In the genomic region with DNA sequence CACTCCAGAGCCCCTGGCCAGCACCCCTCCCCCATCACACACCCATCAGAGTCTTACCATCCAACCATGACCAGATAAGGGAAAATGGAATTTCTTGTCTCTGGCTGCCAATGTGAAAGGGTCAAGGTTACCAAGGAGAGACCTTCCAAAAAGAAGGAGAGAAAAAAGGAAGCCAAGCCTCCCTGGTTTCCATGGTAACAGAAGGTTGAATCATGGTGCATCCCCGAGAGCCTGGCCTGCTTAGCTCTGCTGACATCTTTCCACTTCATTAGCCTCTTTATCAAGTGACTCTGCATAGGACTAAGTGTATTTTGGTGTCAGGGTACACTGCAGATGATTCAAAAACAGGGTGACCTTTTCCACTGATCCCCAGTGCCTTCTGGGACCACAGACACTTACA, we compare ENCODE assay signal across 18 cellular contexts.
"Had no signal": no experiment of that assay in that cellular context is flagged by ENCODE, and none has a peak within 500 bp of the region (broad histone marks: within the 10 kb centered on the region; RNA-seq: fewer than 3 reads in every experiment).

No MANE protein-coding gene starts in this region.

- H3K4me1 ChIP-seq: colonic mucosa, gastrocnemius medialis had no signal

- H3K9me3 ChIP-seq: colonic mucosa had no signal

- ATAC-seq: activated CD8-positive, alpha-beta T cell treated with anti-CD3 and anti-CD28 coated beads, Interleukin-2, amount 10 ng/mL, durations not matched to agents 7 days and 5 days; gastrocnemius medialis; left ventricle myocardium superior had no signal

- H3K4me3 ChIP-seq: colonic mucosa, gastrocnemius medialis had no signal

- H3K27ac ChIP-seq: brain microvascular endothelial cell, colonic mucosa, gastrocnemius medialis had no signal

- DNase-seq: activated CD4-positive, alpha-beta T cell treated with anti-CD3 and anti-CD28 coated beads, Interleukin-2, amount 10 ng/mL, durations not matched to agents 7 days and 5 days; activated CD8-positive, alpha-beta T cell treated with anti-CD3 and anti-CD28 coated beads, Interleukin-2, amount 10 ng/mL, durations not matched to agents 7 days and 5 days; activated naive CD4-positive, alpha-beta T cell treated with anti-CD3 and anti-CD28 coated beads for 36 hours; activated T-cell treated with anti-CD3 and anti-CD28 coated beads, Interleukin-2, amount 50 U/mL, for 24 hours; brain microvascular endothelial cell; central memory CD4-positive, alpha-beta T cell; colonic mucosa; gastrocnemius medialis; head of caudate nucleus; left ventricle myocardium superior; naive B cell; posterior cingulate gyrus; stimulated activated CD4-positive, alpha-beta T cell treated with anti-CD3 and anti-CD28 coated beads, Interleukin-12 subunit alpha, Interleukin-12 subunit beta, amount 100 ng/mL, for 4 hours; stimulated activated CD4-positive, alpha-beta T cell treated with anti-CD3 and anti-CD28 coated beads, Interleukin-1b, Interleukin-23, amount 100 ng/mL, for 48 hours; stimulated activated CD8-positive, alpha-beta memory T cell treated with anti-CD3 and anti-CD28 coated beads, Interleukin-4, amount 100 ng/mL, for 48 hours; stimulated activated naive CD4-positive, alpha-beta T cell; T-helper 1 cell; T-helper 9 cell had no signal

- H3K36me3 ChIP-seq: brain microvascular endothelial cell, colonic mucosa, gastrocnemius medialis had no signal

- H3K27me3 ChIP-seq: brain microvascular endothelial cell, colonic mucosa, gastrocnemius medialis had no signal
